1 cellular context compared by ENCODE assay signal in genomic region chr3:95356764-95357501, GRCh38.
TF ChIP-seq lines count a peak whose summit lies in the region.

No MANE protein-coding gene starts in this region.

TF ChIP-seq in SK-N-SH, 30 proteins besides CTCF, POLR2A, EP300 and RAD21 (continued from another document):
- TF ChIP-seq REST (IDR thresholded peaks at IDR 0.05; ENCODE audit: low read depth, low read length), result no peak
- no peak for TF ChIP-seq TEAD4 (IDR thresholded peaks at IDR 0.05; ENCODE audit: borderline replicate concordance, insufficient read depth)
- TF ChIP-seq, protein P1, sequence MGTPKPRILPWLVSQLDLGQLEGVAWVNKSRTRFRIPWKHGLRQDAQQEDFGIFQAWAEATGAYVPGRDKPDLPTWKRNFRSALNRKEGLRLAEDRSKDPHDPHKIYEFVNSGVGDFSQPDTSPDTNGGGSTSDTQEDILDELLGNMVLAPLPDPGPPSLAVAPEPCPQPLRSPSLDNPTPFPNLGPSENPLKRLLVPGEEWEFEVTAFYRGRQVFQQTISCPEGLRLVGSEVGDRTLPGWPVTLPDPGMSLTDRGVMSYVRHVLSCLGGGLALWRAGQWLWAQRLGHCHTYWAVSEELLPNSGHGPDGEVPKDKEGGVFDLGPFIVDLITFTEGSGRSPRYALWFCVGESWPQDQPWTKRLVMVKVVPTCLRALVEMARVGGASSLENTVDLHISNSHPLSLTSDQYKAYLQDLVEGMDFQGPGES (IDR thresholded peaks at IDR 0.05; ENCODE audit: low read depth, low read length), result no peak
- TF ChIP-seq RXRA (IDR thresholded peaks at IDR 0.05; ENCODE audit: borderline replicate concordance, low read depth), result no peak
- TF ChIP-seq MXI1 (IDR thresholded peaks at IDR 0.05; ENCODE audit: low read depth, low read length), result no peak
- no peak for TF ChIP-seq USF2 (IDR thresholded peaks at IDR 0.05; ENCODE audit: borderline replicate concordance, low read depth, low read length)
- no peak for TF ChIP-seq RFX5 (IDR thresholded peaks at IDR 0.05; ENCODE audit: low read length)
- no peak for TF ChIP-seq EZH2phosphoT487 (IDR thresholded peaks at IDR 0.05; ENCODE audit: borderline replicate concordance, low read depth)
- no peak for TF ChIP-seq CHD2 (IDR thresholded peaks at IDR 0.05; ENCODE audit: low read length, partially characterized antibody)
